30 cellular contexts compared by ENCODE assay signal in the genomic region with DNA sequence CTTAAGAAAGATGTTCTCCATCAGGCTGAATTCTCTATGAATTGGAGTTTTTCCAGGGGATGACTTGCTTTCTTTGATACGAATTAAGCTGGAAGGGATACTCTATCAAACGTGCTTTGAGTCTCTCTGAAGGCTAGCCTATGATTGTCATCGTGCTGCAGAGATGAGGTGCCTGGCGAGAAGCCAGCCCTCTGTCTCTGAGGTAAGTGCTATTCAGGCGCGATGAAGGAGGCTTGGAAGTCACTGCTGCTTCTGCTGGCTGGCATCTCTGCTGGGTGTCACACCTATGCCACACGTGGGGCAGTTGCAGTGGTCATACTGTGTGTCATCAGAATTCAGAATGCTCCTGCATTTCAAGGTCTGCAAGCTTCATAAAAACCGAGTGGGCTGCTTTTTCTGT.
DNase-seq lines count a peak whose midpoint lies in the region; ATAC-seq, FAIRE-seq and TF ChIP-seq lines count a peak whose summit lies in the region.
"Had no signal": no experiment of that assay in that cellular context is flagged by ENCODE, and none has a peak within 500 bp of the region (broad histone marks: within the 10 kb centered on the region; RNA-seq: fewer than 3 reads in every experiment).

No MANE protein-coding gene starts in this region.

- H4K20me1 ChIP-seq in SK-N-SH (ENCODE audit: insufficient read depth), result no peaks in the 10 kb centered on the region

- no peaks in the 10 kb centered on the region for H3K9me3 Mint-ChIP-seq in chondrocyte (ENCODE audit: low read depth)
- H3K9me3 Mint-ChIP-seq: activated naive CD4-positive, alpha-beta T cell treated with anti-CD3 and anti-CD28 coated beads for 36 hours; central memory CD8-positive, alpha-beta T cell had no signal

- H3K4me3 Mint-ChIP-seq in chondrocyte (ENCODE audit: unreplicated experiment), result no peak overlapping the region
- H3K4me3 Mint-ChIP-seq: activated CD8-positive, alpha-beta T cell treated with anti-CD3 and anti-CD28 coated beads, Interleukin-2, amount 10 ng/mL, durations not matched to agents 7 days and 5 days; activated naive CD4-positive, alpha-beta T cell treated with anti-CD3 and anti-CD28 coated beads for 36 hours; central memory CD8-positive, alpha-beta T cell; HFFc6; nephron; stimulated activated memory B cell treated with anti-CD40 and anti-IgM and Interleukin-4, amounts not matched to agents 10 μg/mL and 1 μg/mL and 100 μg/mL, for 72 hours had no signal

- H3K27me3 Mint-ChIP-seq in chondrocyte (ENCODE audit: low read depth), result peaks cover 9% of the 10 kb centered on the region
- H3K27me3 Mint-ChIP-seq: central memory CD8-positive, alpha-beta T cell had no signal

- no peak overlapping the region for H2AFZ ChIP-seq in SK-N-SH (ENCODE audit: low read depth)

- intact Hi-C loops in spleen (cut with DNase I; ENCODE audit: low total_unique reads), result no loop called here

- ATAC-seq in SK-N-SH treated with all-trans-retinoic acid at 6 μM for 48 hours, result no peak
- ATAC-seq: activated CD8-positive, alpha-beta T cell treated with anti-CD3 and anti-CD28 coated beads, Interleukin-2, amount 10 ng/mL, durations not matched to agents 7 days and 5 days; Panc1 had no signal

- H3K4me2 ChIP-seq in SK-N-SH, result no peak overlapping the region
- H3K4me2 ChIP-seq: BLaER1 treated with 17β-estradiol and CSF1 and Interleukin-3, amounts not matched to agents 10 nM and 100 nM had no signal

- POLR2A ChIA-PET in SK-N-SH (lab: Yijun Ruan, JAX), result no interaction called here

- H3F3A ChIP-seq in SK-N-SH (replicated peaks; ENCODE audit: insufficient read depth), result no peaks in the 10 kb centered on the region

- DNase-seq in DMS 273 (lab: John Stamatoyannopoulos, UW; ENCODE audit: unreplicated experiment), result peak; percentile 21
- DNase-seq in DMS 273 treated with DMSO at 0.1 percent for 48 hours (lab: John Stamatoyannopoulos, UW), result no peak
- DNase-seq in SK-N-SH, result peak; percentile 45
- peak; percentile 33 for DNase-seq in chondrocyte (ENCODE audit: low spot score)
- peak; percentile 29 for DNase-seq in spleen
- no peak for DNase-seq in SKM-1 (lab: John Stamatoyannopoulos, UW; ENCODE audit: unreplicated experiment)
- DNase-seq in frontal cortex (ENCODE audit: low spot score in 2 of 2), result no peak
- DNase-seq: activated CD4-positive, alpha-beta T cell treated with anti-CD3 and anti-CD28 coated beads for 4 hours; activated CD8-positive, alpha-beta T cell treated with anti-CD3 and anti-CD28 coated beads, Interleukin-2, amount 10 ng/mL, durations not matched to agents 7 days and 5 days; activated naive CD4-positive, alpha-beta T cell treated with anti-CD3 and anti-CD28 coated beads for 36 hours; esophagus squamous epithelium; foreskin melanocyte; GOT3; HFFc6; mammary epithelial cell; NCI-H1048; NCI-H2081 treated with DMSO at 0.1 percent for 48 hours; NCI-H526 treated with DMSO at 0.1 percent for 48 hours; SIG-M5; T-helper 9 cell; transverse colon; WERI-Rb-1 had no signal

- H3K4me3 ChIP-seq in SK-N-SH (ENCODE audit: low read depth in 2 of 2, low read length in 1 of 2) (no peak overlapping the region), spleen (no peak overlapping the region)
- H3K4me3 ChIP-seq: BLaER1 treated with 17β-estradiol and CSF1 and Interleukin-3, amounts not matched to agents 10 nM and 100 nM; dorsolateral prefrontal cortex; esophagus squamous epithelium; transverse colon had no signal

- H3K9me2 ChIP-seq in SK-N-SH, result no peaks in the 10 kb centered on the region

- 16% methylated on average over 8 of the region's 8 CpGs for WGBS in SK-N-SH (ENCODE audit: low lambda C conversion rate)
- 55 to 67% (median 61%) methylated on average over 8 of the region's 8 CpGs for WGBS in spleen, 5 donors

- no peak for TF ChIP-seq EP300 in SK-N-SH (IDR thresholded peaks at IDR 0.05; ENCODE audit: borderline replicate concordance in 1 of 2, low read depth in 1 of 2, low read length in 1 of 2)

- H3K9me3 ChIP-seq in SK-N-SH (no peaks in the 10 kb centered on the region), spleen (peaks cover 0 to 6% (median 0%) of the 10 kb centered on the region in 8 donors)
- H3K9me3 ChIP-seq: BLaER1 treated with 17β-estradiol and CSF1 and Interleukin-3, amounts not matched to agents 10 nM and 100 nM; esophagus squamous epithelium; transverse colon had no signal

- no peak for TF ChIP-seq CTCF in SK-N-SH (IDR thresholded peaks at IDR 0.05)
- TF ChIP-seq CTCF in chondrocyte (IDR thresholded peaks at IDR 0.05), result no peak
- TF ChIP-seq CTCF in spleen (IDR thresholded peaks at IDR 0.05 in 8 of 11, conservative IDR thresholded peaks at IDR 0.05 in 3 of 11), result no peak

- H3K27ac ChIP-seq in SK-N-SH (ENCODE audit: low read depth in 2 of 2, low read length in 1 of 2) (no peak overlapping the region), spleen (no peak overlapping the region)
- H3K27ac ChIP-seq: 22Rv1; BLaER1 treated with 17β-estradiol and CSF1 and Interleukin-3, amounts not matched to agents 10 nM and 100 nM; dorsolateral prefrontal cortex; esophagus squamous epithelium; transverse colon; WERI-Rb-1 had no signal

- H3K79me2 ChIP-seq in SK-N-SH (ENCODE audit: insufficient read depth), result no peaks in the 10 kb centered on the region

- H3K27me3 ChIP-seq in SK-N-SH (ENCODE audit: insufficient read depth) (no peaks in the 10 kb centered on the region), spleen (replicated peaks in 1 of 7) (peaks cover 0 to 16% (median 0%) of the 10 kb centered on the region in 7 donors)
- H3K27me3 ChIP-seq: BLaER1 treated with 17β-estradiol and CSF1 and Interleukin-3, amounts not matched to agents 10 nM and 100 nM had no signal

- no peaks in the 10 kb centered on the region for H3K4me1 Mint-ChIP-seq in chondrocyte (ENCODE audit: low read depth)
- H3K4me1 Mint-ChIP-seq: central memory CD8-positive, alpha-beta T cell; stimulated activated memory B cell treated with anti-CD40 and anti-IgM and Interleukin-4, amounts not matched to agents 10 μg/mL and 1 μg/mL and 100 μg/mL, for 72 hours had no signal

- H3K27ac Mint-ChIP-seq in chondrocyte (ENCODE audit: unreplicated experiment), result no peak overlapping the region
- H3K27ac Mint-ChIP-seq: activated CD8-positive, alpha-beta T cell treated with anti-CD3 and anti-CD28 coated beads, Interleukin-2, amount 10 ng/mL, durations not matched to agents 7 days and 5 days; activated naive CD4-positive, alpha-beta T cell treated with anti-CD3 and anti-CD28 coated beads for 36 hours; HFFc6; nephron; stimulated activated memory B cell treated with anti-CD40 and anti-IgM and Interleukin-4, amounts not matched to agents 10 μg/mL and 1 μg/mL and 100 μg/mL, for 72 hours had no signal

- no peak for FAIRE-seq in frontal cortex (lab: Jason Lieb, UNC)

- CTCF ChIA-PET in SK-N-SH (lab: Yijun Ruan, JAX), result interaction anchor here (1.3 kb wide), 1 partner anchor 10 kb away, joined by 3 read pairs; no protein-coding TSS in a partner anchor

- H3K9ac ChIP-seq in SK-N-SH, result no peak overlapping the region
- H3K9ac ChIP-seq: BLaER1 treated with 17β-estradiol and CSF1 and Interleukin-3, amounts not matched to agents 10 nM and 100 nM had no signal

- no peak for TF ChIP-seq RAD21 in SK-N-SH (IDR thresholded peaks at IDR 0.05; ENCODE audit: low read length)

- TF ChIP-seq POLR2A in spleen (IDR thresholded peaks at IDR 0.05), result no peak

- no peaks in the 10 kb centered on the region for H3K4me1 ChIP-seq in SK-N-SH (ENCODE audit: control insufficient read depth in 1 of 2, insufficient read depth in 2 of 2, low read depth in 1 of 2, low read length in 1 of 2)
- no peaks in the 10 kb centered on the region for H3K4me1 ChIP-seq in spleen
- H3K4me1 ChIP-seq: esophagus squamous epithelium, transverse colon had no signal

- H3K36me3 ChIP-seq in SK-N-SH (replicated peaks in 1 of 2; ENCODE audit: control insufficient read depth in 1 of 2, insufficient read depth in 2 of 2, low read length in 1 of 2) (no peaks in the 10 kb centered on the region), spleen (no peaks in the 10 kb centered on the region)
- H3K36me3 ChIP-seq: BLaER1 treated with 17β-estradiol and CSF1 and Interleukin-3, amounts not matched to agents 10 nM and 100 nM; esophagus squamous epithelium; transverse colon; WERI-Rb-1 had no signal

- no peaks in the 10 kb centered on the region for H3K36me3 Mint-ChIP-seq in chondrocyte (ENCODE audit: low read depth)
- H3K36me3 Mint-ChIP-seq: stimulated activated memory B cell treated with anti-CD40 and anti-IgM and Interleukin-4, amounts not matched to agents 10 μg/mL and 1 μg/mL and 100 μg/mL, for 72 hours had no signal

TF ChIP-seq in SK-N-SH, 30 proteins besides CTCF, POLR2A, EP300 and RAD21 (continues in another document):
- TF ChIP-seq TAF1 (IDR thresholded peaks at IDR 0.05; ENCODE audit: borderline replicate concordance, low read depth, low read length) (no peak), NFIC (IDR thresholded peaks at IDR 0.05; ENCODE audit: borderline replicate concordance) (no peak), FOSL2 (IDR thresholded peaks at IDR 0.05; ENCODE audit: borderline replicate concordance, low read depth) (no peak), ELF1 (IDR thresholded peaks at IDR 0.05) (no peak), MEF2A (IDR thresholded peaks at IDR 0.05; ENCODE audit: borderline replicate concordance, low read depth) (no peak)
- TF ChIP-seq, protein P1, sequence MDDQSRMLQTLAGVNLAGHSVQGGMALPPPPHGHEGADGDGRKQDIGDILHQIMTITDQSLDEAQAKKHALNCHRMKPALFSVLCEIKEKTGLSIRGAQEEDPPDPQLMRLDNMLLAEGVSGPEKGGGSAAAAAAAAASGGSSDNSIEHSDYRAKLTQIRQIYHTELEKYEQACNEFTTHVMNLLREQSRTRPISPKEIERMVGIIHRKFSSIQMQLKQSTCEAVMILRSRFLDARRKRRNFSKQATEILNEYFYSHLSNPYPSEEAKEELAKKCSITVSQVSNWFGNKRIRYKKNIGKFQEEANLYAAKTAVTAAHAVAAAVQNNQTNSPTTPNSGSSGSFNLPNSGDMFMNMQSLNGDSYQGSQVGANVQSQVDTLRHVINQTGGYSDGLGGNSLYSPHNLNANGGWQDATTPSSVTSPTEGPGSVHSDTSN (IDR thresholded peaks at IDR 0.05), result no peak

TF ChIP-seq in SK-N-SH treated with all-trans-retinoic acid at 6 μM for 48 hours, 23 proteins besides CTCF, POLR2A, EP300 and RAD21:
- no peak for TF ChIP-seq ZNF8 (CRISPR knock-in tag; IDR thresholded peaks at IDR 0.05)
- TF ChIP-seq ZNF70 (CRISPR knock-in tag; IDR thresholded peaks at IDR 0.05), result no peak
- no peak for TF ChIP-seq GLIS3 (CRISPR knock-in tag; IDR thresholded peaks at IDR 0.05)

Comparison
In these comparisons a context has a peak if more than half of its experiments do, and no peak if none do; other contexts are left out.
1. DNase-seq: peak in DMS 273 (single experiment), SK-N-SH (single experiment), chondrocyte (single experiment) and spleen (single experiment); none in DMS 273 treated with DMSO at 0.1 percent for 48 hours (single experiment), SKM-1 (single experiment) and frontal cortex (0 of 2).